In genomic region chrX:10769696-10770619, GRCh38 we compare ENCODE assay signal across 9 cellular contexts.
DNase-seq lines count a peak whose midpoint lies in the region; TF ChIP-seq lines count a peak whose summit lies in the region.
"Had no signal": no experiment of that assay in that cellular context is flagged by ENCODE, and none has a peak within 500 bp of the region (broad histone marks: within the 10 kb centered on the region; RNA-seq: fewer than 3 reads in every experiment).

No MANE protein-coding gene starts in this region.

- TF ChIP-seq CTCF in type B pancreatic cell (conservative IDR thresholded peaks at IDR 0.05): no peak

- peaks cover 10% of the 10 kb centered on the region for H3K4me1 Mint-ChIP-seq in type B pancreatic cell (ENCODE audit: unreplicated experiment)
- no peaks in the 10 kb centered on the region for H3K4me1 Mint-ChIP-seq in activated CD4-positive, alpha-beta memory T cell treated with anti-CD3 and anti-CD28 coated beads, Interleukin-2, amount 10 ng/mL, durations not matched to agents 7 days and 5 days
- H3K4me1 Mint-ChIP-seq: activated naive CD8-positive, alpha-beta T cell treated with anti-CD3 and anti-CD28 coated beads, Interleukin-2, amount 10 ng/mL, durations not matched to agents 7 days and 5 days had no signal

- DNase-seq in NCI-H1694 treated with DMSO at 0.1 percent for 48 hours (lab: John Stamatoyannopoulos, UW): peak; percentile 39
- no peak for DNase-seq in NCI-H1694 (lab: John Stamatoyannopoulos, UW)
- DNase-seq in NCI-H774 (lab: John Stamatoyannopoulos, UW): peak; percentile 19
- peak; percentile 2 for DNase-seq in globus pallidus (ENCODE audit: low spot score)
- DNase-seq in type B pancreatic cell (ENCODE audit: extremely low spot score, unreplicated experiment): no peak
- no peak for DNase-seq in activated CD4-positive, alpha-beta memory T cell treated with anti-CD3 and anti-CD28 coated beads, Interleukin-2, amount 10 ng/mL, durations not matched to agents 7 days and 5 days
- no peak for DNase-seq in T1000 (lab: John Stamatoyannopoulos, UW)
- DNase-seq in stimulated activated CD4-positive, alpha-beta T cell treated with anti-CD3 and anti-CD28 coated beads, Interleukin-15, amount 100 ng/mL, for 24 hours: no peak
- DNase-seq: activated naive CD8-positive, alpha-beta T cell treated with anti-CD3 and anti-CD28 coated beads, Interleukin-2, amount 10 ng/mL, durations not matched to agents 7 days and 5 days had no signal

- H3K36me3 Mint-ChIP-seq in type B pancreatic cell: no peaks in the 10 kb centered on the region
- H3K36me3 Mint-ChIP-seq in activated CD4-positive, alpha-beta memory T cell treated with anti-CD3 and anti-CD28 coated beads, Interleukin-2, amount 10 ng/mL, durations not matched to agents 7 days and 5 days (ENCODE audit: low read depth): no peaks in the 10 kb centered on the region
- H3K36me3 Mint-ChIP-seq: activated naive CD8-positive, alpha-beta T cell treated with anti-CD3 and anti-CD28 coated beads, Interleukin-2, amount 10 ng/mL, durations not matched to agents 7 days and 5 days had no signal

- H3K9me3 Mint-ChIP-seq in type B pancreatic cell: no peaks in the 10 kb centered on the region
- no peaks in the 10 kb centered on the region for H3K9me3 Mint-ChIP-seq in activated CD4-positive, alpha-beta memory T cell treated with anti-CD3 and anti-CD28 coated beads, Interleukin-2, amount 10 ng/mL, durations not matched to agents 7 days and 5 days
- H3K9me3 Mint-ChIP-seq: activated naive CD8-positive, alpha-beta T cell treated with anti-CD3 and anti-CD28 coated beads, Interleukin-2, amount 10 ng/mL, durations not matched to agents 7 days and 5 days had no signal

- peak overlapping the region; percentile 49 for H3K27ac Mint-ChIP-seq in type B pancreatic cell
- H3K27ac Mint-ChIP-seq in activated CD4-positive, alpha-beta memory T cell treated with anti-CD3 and anti-CD28 coated beads, Interleukin-2, amount 10 ng/mL, durations not matched to agents 7 days and 5 days: no peak overlapping the region
- H3K27ac Mint-ChIP-seq: activated naive CD8-positive, alpha-beta T cell treated with anti-CD3 and anti-CD28 coated beads, Interleukin-2, amount 10 ng/mL, durations not matched to agents 7 days and 5 days had no signal

- H3K4me3 Mint-ChIP-seq in type B pancreatic cell: peak overlapping the region; percentile 54
- no peak overlapping the region for H3K4me3 Mint-ChIP-seq in activated CD4-positive, alpha-beta memory T cell treated with anti-CD3 and anti-CD28 coated beads, Interleukin-2, amount 10 ng/mL, durations not matched to agents 7 days and 5 days
- H3K4me3 Mint-ChIP-seq: activated naive CD8-positive, alpha-beta T cell treated with anti-CD3 and anti-CD28 coated beads, Interleukin-2, amount 10 ng/mL, durations not matched to agents 7 days and 5 days had no signal

- POLR2A ChIA-PET in activated CD4-positive, alpha-beta memory T cell treated with anti-CD3 and anti-CD28 coated beads, Interleukin-2, amount 10 ng/mL, durations not matched to agents 7 days and 5 days (lab: Charles Lee): no interaction called here

- CTCF ChIA-PET in activated CD4-positive, alpha-beta memory T cell treated with anti-CD3 and anti-CD28 coated beads, Interleukin-2, amount 10 ng/mL, durations not matched to agents 7 days and 5 days (lab: Charles Lee): interaction anchor here (1.4 kb wide), 1 partner anchor 580 kb away, joined by 4 read pairs; no protein-coding TSS in a partner anchor

- no peaks in the 10 kb centered on the region for H3K27me3 Mint-ChIP-seq in type B pancreatic cell
- no peaks in the 10 kb centered on the region for H3K27me3 Mint-ChIP-seq in activated CD4-positive, alpha-beta memory T cell treated with anti-CD3 and anti-CD28 coated beads, Interleukin-2, amount 10 ng/mL, durations not matched to agents 7 days and 5 days
- H3K27me3 Mint-ChIP-seq: activated naive CD8-positive, alpha-beta T cell treated with anti-CD3 and anti-CD28 coated beads, Interleukin-2, amount 10 ng/mL, durations not matched to agents 7 days and 5 days had no signal

Comparison
In these comparisons a context has a peak if more than half of its experiments do, and no peak if none do; other contexts are left out.
1. DNase-seq: peak in NCI-H1694 treated with DMSO at 0.1 percent for 48 hours (single experiment), NCI-H774 (single experiment) and globus pallidus (single experiment); none in NCI-H1694 (single experiment), type B pancreatic cell (single experiment), activated CD4-positive, alpha-beta memory T cell treated with anti-CD3 and anti-CD28 coated beads, Interleukin-2, amount 10 ng/mL, durations not matched to agents 7 days and 5 days (single experiment), T1000 (single experiment) and stimulated activated CD4-positive, alpha-beta T cell treated with anti-CD3 and anti-CD28 coated beads, Interleukin-15, amount 100 ng/mL, for 24 hours (single experiment).